ENCODE assay signal across 18 cellular contexts in genomic region chr2:201821080-201821479, GRCh38. TPM values are rescaled to one million over a fixed set of nuclear protein-coding genes. Genes with fewer than 3 reads are reported as not detected.
"Had no signal": no experiment of that assay in that cellular context is flagged by ENCODE, and none has a peak within 500 bp of the region (broad histone marks: within the 10 kb centered on the region; RNA-seq: fewer than 3 reads in every experiment).

No MANE protein-coding gene starts in this region.

- DNase-seq: activated CD4-positive, alpha-beta memory T cell treated with anti-CD3 and anti-CD28 coated beads, Interleukin-2, amount 10 ng/mL, durations not matched to agents 7 days and 5 days; activated CD4-positive, alpha-beta T cell treated with anti-CD3 and anti-CD28 coated beads for 36 hours; activated gamma-delta T cell treated with Interleukin-2 at 50 U/mL for 16 hours; activated naive CD8-positive, alpha-beta T cell treated with anti-CD3 and anti-CD28 coated beads for 36 hours; activated T-cell treated with anti-CD3 and anti-CD28 coated beads, Interleukin-2, amount 50 U/mL, for 72 hours; foreskin keratinocyte; heart left ventricle; left ventricle myocardium superior; mesendoderm; occipital lobe; psoas muscle; spleen; stimulated activated CD4-positive, alpha-beta T cell treated with anti-CD3 and anti-CD28 coated beads, Interleukin-1b, Interleukin-23, amount 100 ng/mL, for 48 hours; stimulated activated naive B cell treated with anti-CD40 and anti-IgM and Interleukin-4, amounts not matched to agents 10 μg/mL and 1 μg/mL and 100 μg/mL, for 72 hours had no signal

- H3K27ac ChIP-seq: foreskin keratinocyte, heart left ventricle, psoas muscle, spleen, tibial nerve had no signal

- H3K9me3 ChIP-seq: ascending aorta, heart left ventricle, psoas muscle, spleen, tibial nerve had no signal

- H3K4me3 ChIP-seq: ascending aorta, heart left ventricle, psoas muscle, spleen, tibial nerve had no signal

- H3K27me3 ChIP-seq: ascending aorta, foreskin keratinocyte, heart left ventricle, spleen, tibial nerve had no signal

- ATAC-seq: activated CD4-positive, alpha-beta T cell treated with anti-CD3 and anti-CD28 coated beads for 36 hours; activated T-cell treated with anti-CD3 and anti-CD28 coated beads, Interleukin-2, amount 50 U/mL, for 72 hours; foreskin keratinocyte; heart left ventricle; left ventricle myocardium superior; psoas muscle; sciatic nerve; stimulated activated naive B cell treated with anti-CD40 and anti-IgM and Interleukin-4, amounts not matched to agents 10 μg/mL and 1 μg/mL and 100 μg/mL, for 72 hours had no signal

- H3K4me1 ChIP-seq: foreskin keratinocyte, heart left ventricle, spleen, tibial nerve had no signal

RNA-seq across cellular contexts. Expression of gene CDK15, which starts 14.7 kb away (rescaled TPM):
- total RNA-seq: activated CD4-positive, alpha-beta memory T cell treated with anti-CD3 and anti-CD28 coated beads, Interleukin-2, amount 10 ng/mL, durations not matched to agents 7 days and 5 days; activated CD4-positive, alpha-beta T cell treated with anti-CD3 and anti-CD28 coated beads for 36 hours; activated naive CD8-positive, alpha-beta T cell treated with anti-CD3 and anti-CD28 coated beads for 36 hours; activated T-cell treated with anti-CD3 and anti-CD28 coated beads, Interleukin-2, amount 50 U/mL, for 72 hours; endothelial cell of umbilical vein; occipital lobe had no signal
- polyA plus RNA-seq: endothelial cell of umbilical vein had no signal
